In the genomic region with DNA sequence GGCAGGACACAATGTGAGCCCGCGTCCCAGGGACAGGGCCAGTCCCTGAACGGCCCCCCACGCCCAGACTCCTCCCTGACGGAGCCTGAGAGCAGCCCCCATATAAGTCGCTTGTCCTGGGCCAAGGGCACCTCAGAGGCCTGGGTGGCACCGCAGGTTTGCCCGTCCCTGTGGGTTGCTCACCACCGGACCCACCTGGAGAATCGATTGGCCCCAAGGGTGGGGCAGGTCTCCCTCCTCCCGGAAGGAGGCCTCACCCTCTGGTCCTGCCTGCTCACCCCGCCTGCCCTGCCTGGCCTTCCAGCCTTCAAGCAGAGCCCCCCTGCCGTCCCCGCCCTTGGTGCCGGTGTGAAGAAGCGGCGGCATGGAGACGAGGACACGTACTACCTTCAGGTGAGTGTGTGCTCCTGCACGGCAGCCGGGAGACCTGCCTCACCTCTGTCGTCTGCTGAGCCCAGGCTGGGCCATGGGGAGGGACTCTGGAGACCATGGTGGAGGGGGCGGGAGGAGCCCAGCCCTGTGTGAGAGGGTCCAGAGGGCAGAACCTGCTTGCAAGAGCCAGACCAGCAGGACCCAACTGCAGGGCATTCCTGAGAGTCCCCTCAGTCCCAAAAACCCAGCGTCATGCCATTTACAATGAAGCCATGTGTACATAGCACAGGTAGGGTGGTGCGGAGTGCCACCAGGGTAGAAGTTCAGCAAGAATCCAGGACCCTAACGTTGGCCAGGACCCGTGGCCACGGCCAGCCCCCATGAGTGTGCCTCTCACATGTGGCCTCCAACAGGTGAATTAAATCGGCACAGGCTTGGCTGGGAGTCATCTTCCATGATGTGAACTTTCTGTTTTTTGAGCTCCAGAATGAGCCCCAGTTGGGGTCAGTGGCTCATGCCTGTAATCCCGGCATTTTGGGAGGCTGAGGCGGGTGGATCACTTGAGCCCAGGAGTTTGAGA, we compare ENCODE assay signal across 33 cellular contexts. TPM values are rescaled to one million over a fixed set of nuclear protein-coding genes. Genes with fewer than 3 reads are reported as not detected.
"Had no signal": no experiment of that assay in that cellular context is flagged by ENCODE, and none has a peak within 500 bp of the region (broad histone marks: within the 10 kb centered on the region; RNA-seq: fewer than 3 reads in every experiment).

No MANE protein-coding gene starts in this region.

- H3K4me1 ChIP-seq: ascending aorta, breast epithelium, foreskin keratinocyte had no signal

- H3K27ac ChIP-seq: ascending aorta, breast epithelium, coronary artery, dorsolateral prefrontal cortex, esophagus muscularis mucosa, foreskin keratinocyte, heart left ventricle had no signal

- H3K36me3 Mint-ChIP-seq: activated CD4-positive, alpha-beta memory T cell treated with anti-CD3 and anti-CD28 coated beads for 36 hours; activated CD8-positive, alpha-beta memory T cell treated with anti-CD3 and anti-CD28 coated beads, Interleukin-2, amount 10 ng/mL, durations not matched to agents 7 days and 5 days; activated naive CD4-positive, alpha-beta T cell treated with anti-CD3 and anti-CD28 coated beads, Interleukin-2, amount 10 ng/mL, durations not matched to agents 7 days and 5 days; activated naive CD4-positive, alpha-beta T cell treated with anti-CD3 and anti-CD28 coated beads, Interleukin-2, amount 50 U/mL, for 72 hours; activated naive CD8-positive, alpha-beta T cell treated with anti-CD3 and anti-CD28 coated beads, Interleukin-2, amount 10 ng/mL, durations not matched to agents 7 days and 5 days; brain had no signal

- H3K36me3 ChIP-seq: ascending aorta, breast epithelium, esophagus muscularis mucosa, heart left ventricle had no signal

- H3K4me3 ChIP-seq: ascending aorta, breast epithelium, coronary artery, dorsolateral prefrontal cortex, esophagus muscularis mucosa, heart left ventricle had no signal

- DNase-seq: activated CD4-positive, CD25-positive, alpha-beta regulatory T cell; activated CD4-positive, CD25-positive, alpha-beta regulatory T cell treated with anti-CD3 and anti-CD28 coated beads, Interleukin-2, amount 50 U/mL, for 72 hours; activated CD8-positive, alpha-beta memory T cell treated with anti-CD3 and anti-CD28 coated beads, Interleukin-2, amount 10 ng/mL, durations not matched to agents 7 days and 5 days; activated CD8-positive, alpha-beta memory T cell treated with anti-CD3 and anti-CD28 coated beads, Interleukin-2, amount 50 U/mL, for 4 hours; activated gamma-delta T cell; activated naive CD4-positive, alpha-beta T cell; activated naive CD8-positive, alpha-beta T cell treated with anti-CD3 and anti-CD28 coated beads, Interleukin-2, amount 10 ng/mL, durations not matched to agents 7 days and 5 days; activated T-cell treated with anti-CD3 and anti-CD28 coated beads, Interleukin-2, amount 50 U/mL, for 1 hour; effector memory CD4-positive, alpha-beta T cell; foreskin keratinocyte; T-helper 2 cell had no signal

- H3K4me3 Mint-ChIP-seq: activated CD4-positive, alpha-beta memory T cell treated with anti-CD3 and anti-CD28 coated beads for 36 hours; activated CD4-positive, alpha-beta T cell treated with anti-CD3 and anti-CD28 coated beads for 36 hours; activated CD4-positive, alpha-beta T cell treated with anti-CD3 and anti-CD28 coated beads, Interleukin-2, amount 10 ng/mL, durations not matched to agents 24 days and 14 days; activated CD8-positive, alpha-beta memory T cell treated with anti-CD3 and anti-CD28 coated beads, Interleukin-2, amount 10 ng/mL, durations not matched to agents 7 days and 5 days; activated CD8-positive, alpha-beta T cell treated with anti-CD3 and anti-CD28 coated beads, Interleukin-2, amount 10 ng/mL, durations not matched to agents 7 days and 5 days; activated naive CD4-positive, alpha-beta T cell treated with anti-CD3 and anti-CD28 coated beads, Interleukin-2, amount 10 ng/mL, durations not matched to agents 7 days and 5 days; activated naive CD8-positive, alpha-beta T cell treated with anti-CD3 and anti-CD28 coated beads, Interleukin-2, amount 10 ng/mL, durations not matched to agents 7 days and 5 days; activated T-helper 1 cell treated with anti-CD3 and anti-CD28 coated beads, Interleukin-12 subunit alpha, Interleukin-12 subunit beta, Interleukin-2, Interleukin-4 antibody, amounts not matched to agents 30 ng/mL and 10 ng/mL and 1 ng/mL, durations not matched to agents 14 hours and 24 hours and 36 hours; brain; central memory CD8-positive, alpha-beta T cell; dendritic cell treated with granulocyte-macrophage colony-stimulating factor and Interleukin-4, amounts not matched to agents 40 ng/mL and 50 ng/mL, for 4 days; endodermal cell had no signal

- H3K9me3 ChIP-seq: ascending aorta, breast epithelium, esophagus muscularis mucosa, heart left ventricle had no signal

- H3K4me1 Mint-ChIP-seq: activated CD4-positive, alpha-beta T cell treated with anti-CD3 and anti-CD28 coated beads for 36 hours; activated CD4-positive, alpha-beta T cell treated with anti-CD3 and anti-CD28 coated beads, Interleukin-2, amount 10 ng/mL, durations not matched to agents 24 days and 14 days; activated CD8-positive, alpha-beta memory T cell treated with anti-CD3 and anti-CD28 coated beads, Interleukin-2, amount 10 ng/mL, durations not matched to agents 7 days and 5 days; activated naive CD4-positive, alpha-beta T cell treated with anti-CD3 and anti-CD28 coated beads, Interleukin-2, amount 10 ng/mL, durations not matched to agents 7 days and 5 days; endodermal cell had no signal

- H3K27ac Mint-ChIP-seq: activated CD4-positive, alpha-beta memory T cell treated with anti-CD3 and anti-CD28 coated beads for 36 hours; activated CD4-positive, alpha-beta T cell treated with anti-CD3 and anti-CD28 coated beads for 36 hours; activated CD4-positive, alpha-beta T cell treated with anti-CD3 and anti-CD28 coated beads, Interleukin-2, amount 10 ng/mL, durations not matched to agents 24 days and 14 days; activated CD8-positive, alpha-beta memory T cell treated with anti-CD3 and anti-CD28 coated beads, Interleukin-2, amount 10 ng/mL, durations not matched to agents 7 days and 5 days; activated CD8-positive, alpha-beta T cell treated with anti-CD3 and anti-CD28 coated beads, Interleukin-2, amount 10 ng/mL, durations not matched to agents 7 days and 5 days; activated naive CD4-positive, alpha-beta T cell treated with anti-CD3 and anti-CD28 coated beads, Interleukin-2, amount 10 ng/mL, durations not matched to agents 7 days and 5 days; activated naive CD8-positive, alpha-beta T cell treated with anti-CD3 and anti-CD28 coated beads, Interleukin-2, amount 10 ng/mL, durations not matched to agents 7 days and 5 days; activated T-helper 1 cell treated with anti-CD3 and anti-CD28 coated beads, Interleukin-12 subunit alpha, Interleukin-12 subunit beta, Interleukin-2, Interleukin-4 antibody, amounts not matched to agents 30 ng/mL and 10 ng/mL and 1 ng/mL, durations not matched to agents 14 hours and 24 hours and 36 hours; brain; dendritic cell treated with granulocyte-macrophage colony-stimulating factor and Interleukin-4, amounts not matched to agents 40 ng/mL and 50 ng/mL, for 4 days; endodermal cell had no signal

- H3K27me3 Mint-ChIP-seq: activated CD4-positive, alpha-beta T cell treated with anti-CD3 and anti-CD28 coated beads, Interleukin-2, amount 10 ng/mL, durations not matched to agents 24 days and 14 days; activated CD8-positive, alpha-beta memory T cell treated with anti-CD3 and anti-CD28 coated beads, Interleukin-2, amount 10 ng/mL, durations not matched to agents 7 days and 5 days; activated naive CD8-positive, alpha-beta T cell treated with anti-CD3 and anti-CD28 coated beads, Interleukin-2, amount 10 ng/mL, durations not matched to agents 7 days and 5 days; central memory CD8-positive, alpha-beta T cell had no signal

- H3K27me3 ChIP-seq: ascending aorta, foreskin keratinocyte had no signal

- H3K9me3 Mint-ChIP-seq: activated CD4-positive, alpha-beta memory T cell treated with anti-CD3 and anti-CD28 coated beads for 36 hours; activated CD4-positive, alpha-beta T cell treated with anti-CD3 and anti-CD28 coated beads, Interleukin-2, amount 10 ng/mL, durations not matched to agents 24 days and 14 days; activated naive CD4-positive, alpha-beta T cell treated with anti-CD3 and anti-CD28 coated beads, Interleukin-2, amount 10 ng/mL, durations not matched to agents 7 days and 5 days; activated naive CD4-positive, alpha-beta T cell treated with anti-CD3 and anti-CD28 coated beads, Interleukin-2, amount 50 U/mL, for 72 hours; activated naive CD8-positive, alpha-beta T cell treated with anti-CD3 and anti-CD28 coated beads, Interleukin-2, amount 10 ng/mL, durations not matched to agents 7 days and 5 days; activated T-helper 1 cell treated with anti-CD3 and anti-CD28 coated beads, Interleukin-12 subunit alpha, Interleukin-12 subunit beta, Interleukin-2, Interleukin-4 antibody, amounts not matched to agents 30 ng/mL and 10 ng/mL and 1 ng/mL, durations not matched to agents 14 hours and 24 hours and 36 hours; central memory CD8-positive, alpha-beta T cell; dendritic cell treated with granulocyte-macrophage colony-stimulating factor and Interleukin-4, amounts not matched to agents 40 ng/mL and 50 ng/mL, for 4 days; endodermal cell had no signal

RNA-seq across cellular contexts. Expression of a gene that starts 24.1 kb away (rescaled TPM):
- total RNA-seq: activated CD4-positive, alpha-beta memory T cell treated with anti-CD3 and anti-CD28 coated beads for 36 hours; activated CD4-positive, alpha-beta T cell treated with anti-CD3 and anti-CD28 coated beads for 36 hours; activated CD4-positive, alpha-beta T cell treated with anti-CD3 and anti-CD28 coated beads, Interleukin-2, amount 10 ng/mL, durations not matched to agents 24 days and 14 days; activated CD8-positive, alpha-beta memory T cell treated with anti-CD3 and anti-CD28 coated beads for 36 hours; activated CD8-positive, alpha-beta memory T cell treated with anti-CD3 and anti-CD28 coated beads, Interleukin-2, amount 10 ng/mL, durations not matched to agents 7 days and 5 days; activated CD8-positive, alpha-beta T cell treated with anti-CD3 and anti-CD28 coated beads, Interleukin-2, amount 10 ng/mL, durations not matched to agents 7 days and 5 days; activated naive CD4-positive, alpha-beta T cell treated with anti-CD3 and anti-CD28 coated beads, Interleukin-2, amount 50 U/mL, for 72 hours; activated naive CD8-positive, alpha-beta T cell treated with anti-CD3 and anti-CD28 coated beads, Interleukin-2, amount 10 ng/mL, durations not matched to agents 7 days and 5 days; activated T-helper 1 cell treated with anti-CD3 and anti-CD28 coated beads, Interleukin-12 subunit alpha, Interleukin-12 subunit beta, Interleukin-2, Interleukin-4 antibody, amounts not matched to agents 30 ng/mL and 10 ng/mL and 1 ng/mL, durations not matched to agents 14 hours and 24 hours and 36 hours; ascending aorta; breast epithelium; cardiac septum; cerebellum; endodermal cell; epithelial cell of proximal tubule; esophagus muscularis mucosa; foreskin keratinocyte; heart left ventricle; T-helper 1 cell treated with Interleukin-12 subunit alpha and Interleukin-12 subunit beta and Interleukin-4 antibody, amounts not matched to agents 30 ng/mL and 1 ng/mL, for 36 hours had no signal
- polyA plus RNA-seq: foreskin keratinocyte, heart left ventricle had no signal

RNA-seq across cellular contexts. Expression of a gene that starts 44.4 kb away (rescaled TPM):
- total RNA-seq: activated CD8-positive, alpha-beta memory T cell treated with anti-CD3 and anti-CD28 coated beads, Interleukin-2, amount 10 ng/mL, durations not matched to agents 7 days and 5 days; activated CD8-positive, alpha-beta T cell treated with anti-CD3 and anti-CD28 coated beads, Interleukin-2, amount 10 ng/mL, durations not matched to agents 7 days and 5 days; ascending aorta; T-helper 1 cell treated with Interleukin-12 subunit alpha and Interleukin-12 subunit beta and Interleukin-4 antibody, amounts not matched to agents 30 ng/mL and 1 ng/mL, for 36 hours had no signal
